Comparison of ENCODE assay signal across 7 cellular contexts in genomic region chr12:94424830-94425229, GRCh38. TPM values are rescaled to one million over a fixed set of nuclear protein-coding genes. Genes with fewer than 3 reads are reported as not detected.
DNase-seq lines count a peak whose midpoint lies in the region; ATAC-seq and TF ChIP-seq lines count a peak whose summit lies in the region.
"Not testable (repeated sequence)": the region's sequence is repeated elsewhere in the genome, so short reads cannot be mapped to it uniquely, and the experiment has no call there.

No MANE protein-coding gene starts in this region.

- not testable (repeated sequence) for H2AFZ ChIP-seq in DND-41 (ENCODE audit: low read depth, low read length)

- ATAC-seq in DND-41 (ENCODE audit: insufficient read depth, low read depth), result not testable (repeated sequence)
- peak; percentile 23 for ATAC-seq in left lobe of liver

- not testable (repeated sequence) for BruUV-seq in MCF 10A (replicated peaks; lab: Mats Ljungman, UMichigan)

- not testable (repeated sequence) for H3K9me3 Mint-ChIP-seq in MCF 10A (ENCODE audit: unreplicated experiment)

- TF ChIP-seq CTCF in DND-41 (IDR thresholded peaks at IDR 0.05; ENCODE audit: borderline replicate concordance, extremely low read depth, low read length, poor library complexity, severe bottlenecking); MCF 10A (IDR thresholded peaks at IDR 0.05; ENCODE audit: unreplicated experiment): not testable (repeated sequence)

- not testable (repeated sequence) for H4K20me1 ChIP-seq in DND-41 (ENCODE audit: insufficient read depth, low read length)

- H3K4me3 Mint-ChIP-seq in MCF 10A (ENCODE audit: unreplicated experiment), result not testable (repeated sequence)

- H3K79me2 ChIP-seq in DND-41 (ENCODE audit: insufficient read depth, low read length), result peaks cover 20% of the 10 kb centered on the region

- H3K36me3 ChIP-seq in DND-41 (ENCODE audit: insufficient read depth, low read length) (peaks cover 22% of the 10 kb centered on the region), HUES6 (ENCODE audit: control insufficient read depth, insufficient read depth, low read length) (peaks cover 21% of the 10 kb centered on the region)

- H3K9me3 ChIP-seq in DND-41 (ENCODE audit: insufficient read depth, low read length, severe bottlenecking) (peaks cover 29% of the 10 kb centered on the region), HUES6 (ENCODE audit: control insufficient read depth, insufficient read depth, low read depth, low read length) (peaks cover 56% of the 10 kb centered on the region)

- not testable (repeated sequence) for H3K27me3 Mint-ChIP-seq in MCF 10A (ENCODE audit: insufficient read depth, unreplicated experiment)

- peak overlapping the region in 1 of 2 experiments; percentile 37; a peak in 1 of 4 replicates for H3K4me3 ChIP-seq in DND-41 (ENCODE audit: low read depth in 1 of 2, low read length in 2 of 2)
- H3K4me3 ChIP-seq in HUES6 (ENCODE audit: low read depth, low read length), result peak overlapping the region; percentile 27; the same call in 1 of the 2 replicates

- not testable (repeated sequence) for H3K27me3 ChIP-seq in DND-41 (ENCODE audit: insufficient read depth, low read length, poor library complexity); HUES6 (ENCODE audit: control insufficient read depth, insufficient read depth, low read length)

- not testable (repeated sequence) for H3K9ac ChIP-seq in DND-41 (ENCODE audit: low read depth, low read length); HUES6 (ENCODE audit: low read length)

- not testable (repeated sequence) for H3K27ac Mint-ChIP-seq in MCF 10A (ENCODE audit: low read depth, unreplicated experiment)

- not testable (repeated sequence) for H3K36me3 Mint-ChIP-seq in MCF 10A (ENCODE audit: insufficient read depth, unreplicated experiment)

- not testable (repeated sequence) for H3K27ac ChIP-seq in DND-41 (ENCODE audit: low read length); HUES6 (ENCODE audit: low read depth, low read length)

- not testable (repeated sequence) for DNase-seq in DND-41; left lobe of liver (ENCODE audit: low spot score)
- DNase-seq in RPMI7951 (ENCODE audit: low read depth), result peak; percentile 23
- DNase-seq in MCF 10A (ENCODE audit: unreplicated experiment), result peak; percentile 17
- DNase-seq in fibroblast of gingiva (ENCODE audit: low read depth), result peak; percentile 27
- DNase-seq in renal cortical epithelial cell (ENCODE audit: low read depth), result peak; percentile 12

- H3K4me1 ChIP-seq in DND-41 (ENCODE audit: insufficient read depth, low read length) (peaks cover 26% of the 10 kb centered on the region), HUES6 (ENCODE audit: control insufficient read depth, insufficient read depth, low read length) (peaks cover 38% of the 10 kb centered on the region)

- H3K4me1 Mint-ChIP-seq in MCF 10A (ENCODE audit: insufficient read depth, unreplicated experiment), result peaks cover 18% of the 10 kb centered on the region

- CTCF ChIA-PET in MCF 10A (lab: Yijun Ruan, JAX), result interaction anchor here (0.6 kb wide), 2 partner anchors 12 to 1513 kb away, joined by 3 read pairs; no protein-coding TSS in a partner anchor

- peak overlapping the region; percentile 40; the same call in 1 of the 2 replicates for H3K4me2 ChIP-seq in DND-41 (ENCODE audit: insufficient read depth, low read length)

- POLR2A ChIA-PET in MCF 10A (lab: Yijun Ruan, JAX), result not testable (repeated sequence)

- intact Hi-C loops in MCF 10A (cut with micrococcal nuclease), result not testable (repeated sequence)

RNA-seq across cellular contexts. Expression of gene CEP83, which starts 34.8 kb away (rescaled TPM):
- 11.7 and 13.4 TPM in 2 replicates for total RNA-seq in RPMI7951 (2014; rRNA removed; shearing (Covaris generic))
- total RNA-seq in MCF 10A (2022) (24.2 and 28.1 TPM in 2 replicates), left lobe of liver (3.5 TPM), renal cortical epithelial cell (10.2 and 10.8 TPM in 2 replicates)
